ENCODE assay signal across 15 cellular contexts in genomic region chr5:27403248-27403882, GRCh38.
A peak's percentile ranks its signal among the peaks of the same experiment; 100 is the strongest.
DNase-seq lines count a peak whose midpoint lies in the region; ATAC-seq, FAIRE-seq and TF ChIP-seq lines count a peak whose summit lies in the region.
"Had no signal": no experiment of that assay in that cellular context is flagged by ENCODE, and none has a peak within 500 bp of the region (broad histone marks: within the 10 kb centered on the region; RNA-seq: fewer than 3 reads in every experiment).

No MANE protein-coding gene starts in this region.

- POLR2A ChIA-PET in H1 (lab: Charles Lee; ENCODE audit: partially characterized antibody) = no interaction called here
- POLR2A ChIA-PET in activated CD8-positive, alpha-beta T cell treated with anti-CD3 and anti-CD28 coated beads for 36 hours (lab: Charles Lee) = no interaction called here

- CTCF ChIA-PET in H1 (lab: Charles Lee; ENCODE audit: partially characterized antibody) = no interaction called here
- CTCF ChIA-PET in activated CD8-positive, alpha-beta T cell treated with anti-CD3 and anti-CD28 coated beads for 36 hours (lab: Charles Lee) = no interaction called here

- no peak overlapping the region for H3K56ac ChIP-seq in H9 (ENCODE audit: insufficient read length, low read depth, low read length)
- H3K56ac ChIP-seq in H1 (replicated peaks; ENCODE audit: insufficient read length, low read depth, low read length) = no peak overlapping the region

- H3K36me3 ChIP-seq in H1 (ENCODE audit: control insufficient read depth in 2 of 4, insufficient read depth in 4 of 4, low read length in 3 of 4) = no peaks in the 10 kb centered on the region
- H3K36me3 ChIP-seq: upper lobe of right lung had no signal

- H2BK12ac ChIP-seq in H9 (ENCODE audit: insufficient read length, low read depth, low read length) (no peak overlapping the region), H1 (ENCODE audit: low read depth, low read length) (no peak overlapping the region)

- H3K27me3 Mint-ChIP-seq in H9 (ENCODE audit: low read depth) = no peaks in the 10 kb centered on the region
- H3K27me3 Mint-ChIP-seq in activated CD8-positive, alpha-beta T cell treated with anti-CD3 and anti-CD28 coated beads for 36 hours = no peaks in the 10 kb centered on the region
- H3K27me3 Mint-ChIP-seq: central memory CD8-positive, alpha-beta T cell had no signal

- no peaks in the 10 kb centered on the region for H3K4me1 Mint-ChIP-seq in H9
- H3K4me1 Mint-ChIP-seq in activated CD8-positive, alpha-beta T cell treated with anti-CD3 and anti-CD28 coated beads for 36 hours (ENCODE audit: low read depth) = no peaks in the 10 kb centered on the region
- H3K4me1 Mint-ChIP-seq: central memory CD8-positive, alpha-beta T cell had no signal

- H3K4ac ChIP-seq in H9 (ENCODE audit: low read depth, low read length) (no peak overlapping the region), H1 (replicated peaks; ENCODE audit: insufficient read length, low read depth, low read length) (no peak overlapping the region)

- H2BK15ac ChIP-seq in H9 (ENCODE audit: low read depth, low read length) (no peak overlapping the region), H1 (ENCODE audit: low read length) (no peak overlapping the region)

- H3K27ac ChIP-seq in H9 (ENCODE audit: insufficient read length, low read depth, low read length) = no peak overlapping the region
- H3K27ac ChIP-seq in H1 (ENCODE audit: low read depth, low read length) = no peak overlapping the region
- H3K27ac ChIP-seq: upper lobe of right lung had no signal

- no peak for FAIRE-seq in H1 (lab: Jason Lieb, UNC)
- FAIRE-seq: endothelial cell of umbilical vein had no signal

- H4K8ac ChIP-seq in H9 (replicated peaks; ENCODE audit: insufficient read length, low read depth, low read length) (no peak overlapping the region), H1 (ENCODE audit: extremely low read depth, insufficient read depth, low read length) (no peak overlapping the region)

- H3K4me3 Mint-ChIP-seq in H9 = no peak overlapping the region
- no peak overlapping the region for H3K4me3 Mint-ChIP-seq in activated CD8-positive, alpha-beta T cell treated with anti-CD3 and anti-CD28 coated beads for 36 hours
- H3K4me3 Mint-ChIP-seq: central memory CD8-positive, alpha-beta T cell had no signal

- TF ChIP-seq EP300 in H1 (IDR thresholded peaks at IDR 0.05; ENCODE audit: borderline replicate concordance in 1 of 2, low read depth in 2 of 2, low read length in 2 of 2) = no peak

- no peak for TF ChIP-seq CTCF in H9 (conservative IDR thresholded peaks at IDR 0.05)
- TF ChIP-seq CTCF in H1 (IDR thresholded peaks at IDR 0.05; ENCODE audit: control extremely low read depth in 1 of 3, insufficient read depth in 1 of 3, low read depth in 1 of 3, low read length in 3 of 3) = no peak
- TF ChIP-seq CTCF in activated CD8-positive, alpha-beta T cell treated with anti-CD3 and anti-CD28 coated beads for 36 hours (IDR thresholded peaks at IDR 0.05) = no peak

- no peaks in the 10 kb centered on the region for H3K4me1 ChIP-seq in H9 (ENCODE audit: insufficient read depth, low read length)
- H3K4me1 ChIP-seq in H1 (replicated peaks in 1 of 4; ENCODE audit: control insufficient read depth in 3 of 4, insufficient read depth in 4 of 4, low read length in 3 of 4) = no peaks in the 10 kb centered on the region
- H3K4me1 ChIP-seq: upper lobe of right lung had no signal

- no peaks in the 10 kb centered on the region for H3K9me3 ChIP-seq in H9 (ENCODE audit: control insufficient read depth, low read depth, low read length)
- H3K9me3 ChIP-seq in H1 (ENCODE audit: insufficient read depth in 2 of 2, low read depth in 1 of 2, low read length in 1 of 2) = no peaks in the 10 kb centered on the region
- H3K9me3 ChIP-seq: upper lobe of right lung had no signal

- H4K20me1 ChIP-seq in H9 (ENCODE audit: control insufficient read depth, insufficient read depth, insufficient read length) = no peaks in the 10 kb centered on the region
- no peaks in the 10 kb centered on the region for H4K20me1 ChIP-seq in H1 (replicated peaks in 1 of 2; ENCODE audit: control insufficient read depth in 1 of 2, insufficient read depth in 2 of 2, low read length in 2 of 2)

- no peak overlapping the region for H3K4me3 ChIP-seq in H1 (ENCODE audit: extremely low read depth in 1 of 4, insufficient read depth in 2 of 4, low read depth in 3 of 4, low read length in 4 of 4)
- H3K4me3 ChIP-seq: lung, upper lobe of right lung had no signal

- H3K27ac Mint-ChIP-seq in H9 = no peak overlapping the region
- no peak overlapping the region for H3K27ac Mint-ChIP-seq in activated CD8-positive, alpha-beta T cell treated with anti-CD3 and anti-CD28 coated beads for 36 hours

- TF ChIP-seq RAD21 in H1 (IDR thresholded peaks at IDR 0.05 in 1 of 2, conservative IDR thresholded peaks at IDR 0.05 in 1 of 2; ENCODE audit: low read depth in 2 of 2, low read length in 2 of 2) = no peak

- H3K14ac ChIP-seq in H9 (ENCODE audit: insufficient read depth, low read length) (no peak overlapping the region), H1 (ENCODE audit: insufficient read length) (no peak overlapping the region)

- H3K79me2 ChIP-seq in H9 (ENCODE audit: insufficient read depth, low read length) (no peaks in the 10 kb centered on the region), H1 (ENCODE audit: control insufficient read depth in 1 of 2, insufficient read depth in 2 of 2, low read length in 2 of 2) (no peaks in the 10 kb centered on the region)

- H3K23ac ChIP-seq in H9 (ENCODE audit: insufficient read length, low read depth, low read length) (no peak overlapping the region), H1 (ENCODE audit: insufficient read length) (no peak overlapping the region)

- H2BK120ac ChIP-seq in H9 (ENCODE audit: low read depth, low read length, poor library complexity, severe bottlenecking) (no peak overlapping the region), H1 (replicated peaks; ENCODE audit: low read depth, low read length) (no peak overlapping the region)

- H4K5ac ChIP-seq in H9 (ENCODE audit: insufficient read length, low read depth, low read length) (no peak overlapping the region), H1 (ENCODE audit: insufficient read length, low read depth, low read length) (no peak overlapping the region)

- H3T11ph ChIP-seq in H9 (ENCODE audit: low read length) = no peak overlapping the region

- DNase-seq in A172 (ENCODE audit: low spot score) (peak; percentile 57), H9 (no peak), RPMI8226 (peak; percentile 3), H1 (ENCODE audit: low read depth in 1 of 2, low spot score in 2 of 2) (no peak), Kasumi-1 (lab: John Stamatoyannopoulos, UW) (no peak)
- DNase-seq in central memory CD4-positive, alpha-beta T cell = no peak
- DNase-seq in activated CD8-positive, alpha-beta T cell treated with anti-CD3 and anti-CD28 coated beads for 36 hours = no peak
- DNase-seq: activated naive CD4-positive, alpha-beta T cell; hippocampal formation; NCI-H2029; upper lobe of right lung had no signal

- peak overlapping the region; percentile 29 for H2AFZ ChIP-seq in H9 (ENCODE audit: low read length)
- H2AFZ ChIP-seq in H1 (ENCODE audit: low read length) = peak overlapping the region; percentile 81; the same call in 1 of the 2 replicates

- H2BK5ac ChIP-seq in H9 (ENCODE audit: insufficient read length, low read length) (no peak overlapping the region), H1 (ENCODE audit: low read depth, low read length) (no peak overlapping the region)

- no CpG with 5 or more reads among the region's 5 CpGs for WGBS in H9 (ENCODE audit: extremely low coverage, insufficient read length, low lambda C conversion rate)
- WGBS in H1 (ENCODE audit: extremely low coverage in 1 of 2, insufficient coverage in 1 of 2, insufficient read length in 1 of 2, insufficient replicate concordance in 2 of 2, low coverage in 1 of 2, low lambda C conversion rate in 2 of 2, missing lambda C conversion rate in 1 of 2), 2 experiments = 88% methylated on average over 5 of the region's 5 CpGs; no CpG with 5 or more reads in 1 of the 2 experiments

- ATAC-seq in activated CD8-positive, alpha-beta T cell treated with anti-CD3 and anti-CD28 coated beads for 36 hours = no peak
- no peak for ATAC-seq in GM18907 (IDR thresholded peaks at IDR 0.05; ENCODE audit: unreplicated experiment)
- ATAC-seq: upper lobe of right lung had no signal

- H3K18ac ChIP-seq in H9 (ENCODE audit: insufficient read length, low read depth, low read length) = no peak overlapping the region
- no peak overlapping the region for H3K18ac ChIP-seq in H1 (ENCODE audit: extremely low read depth, low read length)

- H4K91ac ChIP-seq in H9 (ENCODE audit: insufficient read length, low read depth, low read length) = no peak overlapping the region
- no peak overlapping the region for H4K91ac ChIP-seq in H1 (replicated peaks; ENCODE audit: insufficient read length, low read length)

- H3K79me1 ChIP-seq in H9 (ENCODE audit: insufficient read depth, low read depth, low read length, poor library complexity, severe bottlenecking) (no peaks in the 10 kb centered on the region), H1 (ENCODE audit: low read depth, low read length) (no peaks in the 10 kb centered on the region)

- H3K27me3 ChIP-seq in H9 (ENCODE audit: insufficient read depth, low read length) = no peaks in the 10 kb centered on the region
- H3K27me3 ChIP-seq in H1 (replicated peaks in 1 of 4; ENCODE audit: control insufficient read depth in 3 of 4, extremely low read depth in 1 of 4, insufficient read depth in 3 of 4, low read length in 3 of 4) = no peaks in the 10 kb centered on the region
- H3K27me3 ChIP-seq: upper lobe of right lung had no signal

- H3K23me2 ChIP-seq in H9 (ENCODE audit: insufficient read length, low read depth, low read length, poor library complexity, severe bottlenecking) (no peaks in the 10 kb centered on the region), H1 (ENCODE audit: low read depth, low read length) (no peaks in the 10 kb centered on the region)

- TF ChIP-seq POLR2A in H1 (IDR thresholded peaks at IDR 0.05; ENCODE audit: control extremely low read depth in 1 of 2, low read depth in 2 of 2, low read length in 2 of 2) = no peak

- peaks cover 0 to 10% (median 0%) of the 10 kb centered on the region in 3 experiments; a peak in 3 of 7 replicates for H3K36me3 Mint-ChIP-seq in H9 (ENCODE audit: insufficient read depth in 1 of 3, low read depth in 3 of 3)
- H3K36me3 Mint-ChIP-seq in activated CD8-positive, alpha-beta T cell treated with anti-CD3 and anti-CD28 coated beads for 36 hours (ENCODE audit: low read depth) = no peaks in the 10 kb centered on the region

- H3K9ac ChIP-seq in H9 (ENCODE audit: extremely low read depth, insufficient read length, low read length) (no peak overlapping the region), H1 (replicated peaks in 1 of 4; ENCODE audit: extremely low read depth in 1 of 4, low read depth in 3 of 4, low read length in 3 of 4) (no peak overlapping the region)

- intact Hi-C loops in activated CD8-positive, alpha-beta T cell treated with anti-CD3 and anti-CD28 coated beads for 36 hours (cut with micrococcal nuclease) = no loop called here

- H3K4me2 ChIP-seq in H9 (ENCODE audit: insufficient read depth, insufficient read length, low read length) (no peak overlapping the region), H1 (ENCODE audit: insufficient read depth in 1 of 2, low read depth in 2 of 2, low read length in 2 of 2) (no peak overlapping the region)

- H2BK20ac ChIP-seq in H9 (ENCODE audit: low read depth, low read length, poor library complexity, severe bottlenecking) = no peak overlapping the region
- no peak overlapping the region for H2BK20ac ChIP-seq in H1 (ENCODE audit: low read length)

- H2AK5ac ChIP-seq in H9 (ENCODE audit: insufficient read length, low read length) (no peak overlapping the region), H1 (ENCODE audit: low read depth, low read length) (no peak overlapping the region)

- H3K9me3 Mint-ChIP-seq in H9 = peaks cover 5% of the 10 kb centered on the region in 2 experiments
- peaks cover 23% of the 10 kb centered on the region for H3K9me3 Mint-ChIP-seq in activated CD8-positive, alpha-beta T cell treated with anti-CD3 and anti-CD28 coated beads for 36 hours

Comparison
In these comparisons a context has a peak if more than half of its experiments do, and no peak if none do; other contexts are left out.
1. DNase-seq: peak in A172 (single experiment) and RPMI8226 (single experiment); none in H9 (single experiment), H1 (0 of 2), Kasumi-1 (0 of 2), central memory CD4-positive, alpha-beta T cell (single experiment) and activated CD8-positive, alpha-beta T cell treated with anti-CD3 and anti-CD28 coated beads for 36 hours (single experiment).